In genomic region chr5:73288803-73289720, GRCh38 we compare ENCODE assay signal across 15 cellular contexts.
"Had no signal": no experiment of that assay in that cellular context is flagged by ENCODE, and none has a peak within 500 bp of the region (broad histone marks: within the 10 kb centered on the region; RNA-seq: fewer than 3 reads in every experiment).

No MANE protein-coding gene starts in this region.

- H3K4me3 ChIP-seq: adrenal gland, hepatocyte, stomach, thoracic aorta had no signal

- H3K27ac ChIP-seq: adrenal gland, hepatocyte, parathyroid adenoma, stomach, thoracic aorta had no signal

- H3K9me3 ChIP-seq: adrenal gland, thoracic aorta had no signal

- DNase-seq: activated naive CD4-positive, alpha-beta T cell treated with anti-CD3 and anti-CD28 coated beads, Interleukin-2, amount 50 U/mL, for 16 hours; adrenal gland; central memory CD4-positive, alpha-beta T cell; cortex of kidney; effector CD8-positive, alpha-beta T cell; midbrain; retina; stimulated activated CD4-positive, alpha-beta T cell treated with anti-CD3 and anti-CD28 coated beads, Interleukin-15, amount 100 ng/mL, for 24 hours; stimulated activated CD4-positive, alpha-beta T cell treated with anti-CD3 and anti-CD28 coated beads, Interleukin-4, amount 100 ng/mL, for 4 hours; stomach had no signal

- H3K36me3 ChIP-seq: adrenal gland, stomach, thoracic aorta had no signal

- H3K27ac Mint-ChIP-seq: activated T-helper 2 cell treated with anti-CD3 and anti-CD28 coated beads, Interferon-gamma antibody, Interleukin-2, Interleukin-4, amounts not matched to agents 10 μg/mL and 5 μg/mL and 100 μg/mL, durations not matched to agents 14 hours and 24 hours and 36 hours had no signal

- H3K4me1 ChIP-seq: adrenal gland, parathyroid adenoma, stomach had no signal

- ATAC-seq: activated CD4-positive, CD25-positive, alpha-beta regulatory T cell treated with anti-CD3 and anti-CD28 coated beads, Interleukin-2, amount 50 U/mL, for 24 hours had no signal

- H3K9ac ChIP-seq: parathyroid adenoma had no signal
